1 cellular context compared by ENCODE assay signal in the genomic region with DNA sequence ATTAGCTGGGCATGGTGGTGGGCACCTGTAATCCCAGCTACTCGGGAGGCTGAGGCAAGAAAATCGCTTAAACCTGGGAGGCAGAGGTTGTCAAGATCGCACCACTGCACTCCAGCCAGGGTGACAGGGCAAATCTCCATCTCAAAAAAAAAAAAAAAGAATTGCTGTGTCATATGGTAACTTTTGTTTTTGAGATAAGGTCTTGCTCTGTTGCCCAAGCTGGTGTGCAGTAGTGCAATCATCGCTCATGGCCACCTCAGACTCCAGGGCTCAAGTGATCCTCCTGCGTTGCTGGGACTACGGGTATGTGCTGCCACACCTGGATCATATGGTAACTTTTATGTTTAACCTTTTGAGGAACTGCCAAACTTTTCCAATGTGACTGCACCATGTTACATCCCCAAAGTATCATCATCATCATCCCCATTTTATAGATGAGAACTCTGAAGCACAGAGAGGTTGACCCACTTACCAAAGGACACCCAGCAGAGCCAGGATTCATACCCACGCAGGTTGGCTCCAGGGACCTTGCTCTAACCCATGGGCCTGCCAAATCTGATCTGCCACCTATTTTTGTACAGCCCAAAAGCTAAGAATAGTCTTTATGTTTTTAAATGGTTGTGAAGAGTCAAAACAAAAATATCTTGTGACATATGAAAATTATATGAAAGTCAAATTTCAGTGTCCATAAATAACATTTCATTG.
TF ChIP-seq lines count a peak whose summit lies in the region.

No MANE protein-coding gene starts in this region.

TF ChIP-seq in K562, 482 proteins besides CTCF, POLR2A, EP300 and RAD21 (continued from another document and continues in another):
- TF ChIP-seq NR4A1 (CRISPR knock-in tag; IDR thresholded peaks at IDR 0.05) (no peak), NR4A1 (tag; IDR thresholded peaks at IDR 0.05) (peak; percentile 81), ZNF586 (CRISPR knock-in tag; conservative IDR thresholded peaks at IDR 0.05) (no peak), GTF2A2 (tag; IDR thresholded peaks at IDR 0.05) (no peak), HLTF (IDR thresholded peaks at IDR 0.05) (no peak), NRF1 (conservative IDR thresholded peaks at IDR 0.05 in 1 of 2, IDR thresholded peaks at IDR 0.05 in 1 of 2) (peak; percentile 72), ZNF263 (CRISPR knock-in tag; IDR thresholded peaks at IDR 0.05; ENCODE audit: borderline replicate concordance) (no peak), TSC22D4 (tag; IDR thresholded peaks at IDR 0.05) (no peak), ILF3 (IDR thresholded peaks at IDR 0.05; ENCODE audit: borderline replicate concordance) (no peak), NFXL1 (CRISPR knock-in tag; IDR thresholded peaks at IDR 0.05) (no peak), LARP7 (IDR thresholded peaks at IDR 0.05) (no peak), FOXJ3 (CRISPR knock-in tag; IDR thresholded peaks at IDR 0.05) (no peak), SMARCA4 (IDR thresholded peaks at IDR 0.05) (peak; percentile 94), PHTF2 (CRISPR knock-in tag; IDR thresholded peaks at IDR 0.05) (no peak), ZNF24 (IDR thresholded peaks at IDR 0.05) (peak; percentile 57; the same call in 1 of the 2 replicates), ZNF253 (CRISPR knock-in tag; conservative IDR thresholded peaks at IDR 0.05) (no peak), MTA3 (IDR thresholded peaks at IDR 0.05; ENCODE audit: borderline replicate concordance) (no peak), DPF2 (IDR thresholded peaks at IDR 0.05) (peak; percentile 96), MECOM (CRISPR knock-in tag; IDR thresholded peaks at IDR 0.05) (peak; percentile 36; the same call in 1 of the 2 replicates), SAFB (IDR thresholded peaks at IDR 0.05; ENCODE audit: borderline replicate concordance, low read depth, low read length) (no peak), PYGO2 (tag; IDR thresholded peaks at IDR 0.05) (peak; percentile 16; the same call in 1 of the 2 replicates), NFE2L1 (tag; IDR thresholded peaks at IDR 0.05; ENCODE audit: borderline replicate concordance, low read depth) (peak; percentile 85), BDP1 (IDR thresholded peaks at IDR 0.05; ENCODE audit: insufficient read depth, insufficient read length) (no peak), TAF7 (tag; IDR thresholded peaks at IDR 0.05) (no peak), ELF4 (CRISPR knock-in tag; IDR thresholded peaks at IDR 0.05) (no peak), ZNF764 (CRISPR knock-in tag; IDR thresholded peaks at IDR 0.05; ENCODE audit: low read depth) (no peak), MTA2 (IDR thresholded peaks at IDR 0.05; ENCODE audit: low read depth) (peak; percentile 43; the same call in 1 of the 2 replicates), CEBPB (tag; IDR thresholded peaks at IDR 0.05) (peak; percentile 97), CREB1 (IDR thresholded peaks at IDR 0.05) (no peak), CREB1 (CRISPR knock-in tag; IDR thresholded peaks at IDR 0.05) (0 out of 2 replicates have a peak, but pooled peaks have one; percentile 33), MCM2 (IDR thresholded peaks at IDR 0.05; ENCODE audit: low read depth) (no peak), ATF7 (IDR thresholded peaks at IDR 0.05) (peak; percentile 82), L3MBTL2 (IDR thresholded peaks at IDR 0.05) (peak; percentile 58; the same call in 1 of the 2 replicates), FIP1L1 (IDR thresholded peaks at IDR 0.05; ENCODE audit: low read depth, low read length, poor library complexity, severe bottlenecking) (no peak), TAL1 (IDR thresholded peaks at IDR 0.05) (peak; percentile 69), ZNF212 (CRISPR knock-in tag; IDR thresholded peaks at IDR 0.05) (no peak), NFYB (IDR thresholded peaks at IDR 0.05; ENCODE audit: extremely low read depth, insufficient read length) (no peak), E2F3 (CRISPR knock-in tag; IDR thresholded peaks at IDR 0.05) (no peak), C11orf30 (IDR thresholded peaks at IDR 0.05; ENCODE audit: low read depth) (peak; percentile 99), HNRNPH1 (optimal IDR thresholded peaks at IDR 0.05; ENCODE audit: low read depth, low read length) (no peak), ESRRB (CRISPR knock-in tag; IDR thresholded peaks at IDR 0.05; ENCODE audit: borderline replicate concordance) (no peak), MTA1 (IDR thresholded peaks at IDR 0.05; ENCODE audit: borderline replicate concordance) (peak; percentile 77), ZSCAN32 (CRISPR knock-in tag; IDR thresholded peaks at IDR 0.05) (no peak), MEIS2 (IDR thresholded peaks at IDR 0.05; ENCODE audit: partially characterized antibody) (peak; percentile 58), ZBTB17 (CRISPR knock-in tag; IDR thresholded peaks at IDR 0.05) (no peak), ZNF347 (CRISPR knock-in tag; IDR thresholded peaks at IDR 0.05; ENCODE audit: low read depth) (no peak), CREBBP (IDR thresholded peaks at IDR 0.05; ENCODE audit: low read depth, low read length) (no peak)
- TF ChIP-seq, protein P1, sequence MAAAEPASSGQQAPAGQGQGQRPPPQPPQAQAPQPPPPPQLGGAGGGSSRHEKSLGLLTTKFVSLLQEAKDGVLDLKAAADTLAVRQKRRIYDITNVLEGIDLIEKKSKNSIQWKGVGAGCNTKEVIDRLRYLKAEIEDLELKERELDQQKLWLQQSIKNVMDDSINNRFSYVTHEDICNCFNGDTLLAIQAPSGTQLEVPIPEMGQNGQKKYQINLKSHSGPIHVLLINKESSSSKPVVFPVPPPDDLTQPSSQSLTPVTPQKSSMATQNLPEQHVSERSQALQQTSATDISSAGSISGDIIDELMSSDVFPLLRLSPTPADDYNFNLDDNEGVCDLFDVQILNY (CRISPR knock-in tag; IDR thresholded peaks at IDR 0.05) = no peak
- TF ChIP-seq, protein P2, sequence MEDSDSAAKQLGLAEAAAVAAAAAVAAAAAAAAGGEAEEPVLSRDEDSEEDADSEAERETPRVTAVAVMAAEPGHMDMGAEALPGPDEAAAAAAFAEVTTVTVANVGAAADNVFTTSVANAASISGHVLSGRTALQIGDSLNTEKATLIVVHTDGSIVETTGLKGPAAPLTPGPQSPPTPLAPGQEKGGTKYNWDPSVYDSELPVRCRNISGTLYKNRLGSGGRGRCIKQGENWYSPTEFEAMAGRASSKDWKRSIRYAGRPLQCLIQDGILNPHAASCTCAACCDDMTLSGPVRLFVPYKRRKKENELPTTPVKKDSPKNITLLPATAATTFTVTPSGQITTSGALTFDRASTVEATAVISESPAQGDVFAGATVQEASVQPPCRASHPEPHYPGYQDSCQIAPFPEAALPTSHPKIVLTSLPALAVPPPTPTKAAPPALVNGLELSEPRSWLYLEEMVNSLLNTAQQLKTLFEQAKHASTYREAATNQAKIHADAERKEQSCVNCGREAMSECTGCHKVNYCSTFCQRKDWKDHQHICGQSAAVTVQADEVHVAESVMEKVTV (CRISPR knock-in tag; IDR thresholded peaks at IDR 0.05) = no peak
- TF ChIP-seq, protein P3, sequence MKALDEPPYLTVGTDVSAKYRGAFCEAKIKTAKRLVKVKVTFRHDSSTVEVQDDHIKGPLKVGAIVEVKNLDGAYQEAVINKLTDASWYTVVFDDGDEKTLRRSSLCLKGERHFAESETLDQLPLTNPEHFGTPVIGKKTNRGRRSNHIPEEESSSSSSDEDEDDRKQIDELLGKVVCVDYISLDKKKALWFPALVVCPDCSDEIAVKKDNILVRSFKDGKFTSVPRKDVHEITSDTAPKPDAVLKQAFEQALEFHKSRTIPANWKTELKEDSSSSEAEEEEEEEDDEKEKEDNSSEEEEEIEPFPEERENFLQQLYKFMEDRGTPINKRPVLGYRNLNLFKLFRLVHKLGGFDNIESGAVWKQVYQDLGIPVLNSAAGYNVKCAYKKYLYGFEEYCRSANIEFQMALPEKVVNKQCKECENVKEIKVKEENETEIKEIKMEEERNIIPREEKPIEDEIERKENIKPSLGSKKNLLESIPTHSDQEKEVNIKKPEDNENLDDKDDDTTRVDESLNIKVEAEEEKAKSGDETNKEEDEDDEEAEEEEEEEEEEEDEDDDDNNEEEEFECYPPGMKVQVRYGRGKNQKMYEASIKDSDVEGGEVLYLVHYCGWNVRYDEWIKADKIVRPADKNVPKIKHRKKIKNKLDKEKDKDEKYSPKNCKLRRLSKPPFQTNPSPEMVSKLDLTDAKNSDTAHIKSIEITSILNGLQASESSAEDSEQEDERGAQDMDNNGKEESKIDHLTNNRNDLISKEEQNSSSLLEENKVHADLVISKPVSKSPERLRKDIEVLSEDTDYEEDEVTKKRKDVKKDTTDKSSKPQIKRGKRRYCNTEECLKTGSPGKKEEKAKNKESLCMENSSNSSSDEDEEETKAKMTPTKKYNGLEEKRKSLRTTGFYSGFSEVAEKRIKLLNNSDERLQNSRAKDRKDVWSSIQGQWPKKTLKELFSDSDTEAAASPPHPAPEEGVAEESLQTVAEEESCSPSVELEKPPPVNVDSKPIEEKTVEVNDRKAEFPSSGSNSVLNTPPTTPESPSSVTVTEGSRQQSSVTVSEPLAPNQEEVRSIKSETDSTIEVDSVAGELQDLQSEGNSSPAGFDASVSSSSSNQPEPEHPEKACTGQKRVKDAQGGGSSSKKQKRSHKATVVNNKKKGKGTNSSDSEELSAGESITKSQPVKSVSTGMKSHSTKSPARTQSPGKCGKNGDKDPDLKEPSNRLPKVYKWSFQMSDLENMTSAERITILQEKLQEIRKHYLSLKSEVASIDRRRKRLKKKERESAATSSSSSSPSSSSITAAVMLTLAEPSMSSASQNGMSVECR (CRISPR knock-in tag; IDR thresholded peaks at IDR 0.05) = no peak
- TF ChIP-seq, protein P4, sequence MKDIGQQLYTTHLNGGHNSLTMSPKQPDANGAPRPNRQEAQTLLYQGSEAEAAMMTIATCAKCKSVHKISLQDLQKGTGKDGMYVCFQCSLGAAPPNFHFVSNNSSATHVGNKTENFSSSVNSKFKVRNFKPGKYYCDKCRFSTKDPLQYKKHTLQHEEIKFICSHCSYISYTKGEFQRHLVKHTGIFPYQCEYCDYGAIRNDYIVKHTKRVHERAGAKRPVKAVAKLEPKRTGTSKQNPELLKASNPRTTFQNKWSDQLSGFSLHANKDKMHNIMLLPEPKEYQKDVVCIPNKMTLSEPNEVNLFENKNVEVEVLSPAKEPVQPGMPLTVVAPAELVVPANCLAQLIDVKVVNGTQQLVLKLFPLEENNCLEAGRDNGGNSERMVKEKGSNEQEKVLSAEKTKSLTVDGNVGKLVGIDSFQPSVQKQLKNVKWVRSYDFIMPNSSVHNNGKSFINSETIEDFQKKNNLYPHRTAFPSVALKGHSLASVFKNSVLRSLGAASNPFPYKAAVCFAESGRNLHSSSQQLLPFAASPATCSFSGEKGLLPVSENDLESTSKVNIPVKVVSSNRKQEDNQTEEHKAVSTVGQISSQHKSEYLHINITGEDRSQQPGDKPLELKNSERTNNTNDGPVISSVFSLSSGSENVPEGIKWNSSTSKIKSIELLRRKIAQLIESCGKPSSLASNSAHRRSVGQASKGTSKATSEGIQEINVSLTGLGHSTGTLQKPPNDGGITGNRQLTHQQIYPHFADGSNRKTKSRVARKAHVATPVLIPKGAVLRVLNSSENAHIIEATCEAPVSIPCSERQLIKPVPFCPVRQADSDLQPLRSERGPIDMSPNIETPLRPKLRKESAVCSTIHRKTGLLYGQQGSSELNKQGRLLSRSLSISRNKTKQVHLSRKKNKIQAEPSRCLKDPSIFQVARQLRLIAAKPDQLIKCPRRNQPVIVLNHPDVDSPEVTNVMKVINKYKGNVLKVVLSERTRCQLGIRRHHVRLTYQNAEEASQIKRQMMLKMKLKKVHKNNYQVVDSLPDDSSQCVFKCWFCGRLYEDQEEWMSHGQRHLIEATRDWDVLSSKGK (CRISPR knock-in tag; IDR thresholded peaks at IDR 0.05) = no peak
- TF ChIP-seq, protein P5, sequence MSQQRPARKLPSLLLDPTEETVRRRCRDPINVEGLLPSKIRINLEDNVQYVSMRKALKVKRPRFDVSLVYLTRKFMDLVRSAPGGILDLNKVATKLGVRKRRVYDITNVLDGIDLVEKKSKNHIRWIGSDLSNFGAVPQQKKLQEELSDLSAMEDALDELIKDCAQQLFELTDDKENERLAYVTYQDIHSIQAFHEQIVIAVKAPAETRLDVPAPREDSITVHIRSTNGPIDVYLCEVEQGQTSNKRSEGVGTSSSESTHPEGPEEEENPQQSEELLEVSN (IDR thresholded peaks at IDR 0.05; ENCODE audit: borderline replicate concordance in 1 of 2, extremely low read depth in 1 of 2, insufficient read depth in 1 of 2, insufficient read length in 1 of 2, low read depth in 1 of 2, low read length in 1 of 2, poor library complexity in 1 of 2, severe bottlenecking in 1 of 2) = no peak
- TF ChIP-seq, protein P6, sequence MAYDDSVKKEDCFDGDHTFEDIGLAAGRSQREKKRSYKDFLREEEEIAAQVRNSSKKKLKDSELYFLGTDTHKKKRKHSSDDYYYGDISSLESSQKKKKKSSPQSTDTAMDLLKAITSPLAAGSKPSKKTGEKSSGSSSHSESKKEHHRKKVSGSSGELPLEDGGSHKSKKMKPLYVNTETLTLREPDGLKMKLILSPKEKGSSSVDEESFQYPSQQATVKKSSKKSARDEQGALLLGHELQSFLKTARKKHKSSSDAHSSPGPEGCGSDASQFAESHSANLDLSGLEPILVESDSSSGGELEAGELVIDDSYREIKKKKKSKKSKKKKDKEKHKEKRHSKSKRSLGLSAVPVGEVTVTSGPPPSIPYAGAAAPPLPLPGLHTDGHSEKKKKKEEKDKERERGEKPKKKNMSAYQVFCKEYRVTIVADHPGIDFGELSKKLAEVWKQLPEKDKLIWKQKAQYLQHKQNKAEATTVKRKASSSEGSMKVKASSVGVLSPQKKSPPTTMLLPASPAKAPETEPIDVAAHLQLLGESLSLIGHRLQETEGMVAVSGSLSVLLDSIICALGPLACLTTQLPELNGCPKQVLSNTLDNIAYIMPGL (CRISPR knock-in tag; IDR thresholded peaks at IDR 0.05) = no peak
- TF ChIP-seq, protein P7, sequence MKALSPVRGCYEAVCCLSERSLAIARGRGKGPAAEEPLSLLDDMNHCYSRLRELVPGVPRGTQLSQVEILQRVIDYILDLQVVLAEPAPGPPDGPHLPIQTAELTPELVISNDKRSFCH (CRISPR knock-in tag; IDR thresholded peaks at IDR 0.05) = no peak
- TF ChIP-seq, protein P7 (tag; IDR thresholded peaks at IDR 0.05) = 0 out of 2 replicates have a peak, but pooled peaks have one; percentile 31
- TF ChIP-seq, protein P8, sequence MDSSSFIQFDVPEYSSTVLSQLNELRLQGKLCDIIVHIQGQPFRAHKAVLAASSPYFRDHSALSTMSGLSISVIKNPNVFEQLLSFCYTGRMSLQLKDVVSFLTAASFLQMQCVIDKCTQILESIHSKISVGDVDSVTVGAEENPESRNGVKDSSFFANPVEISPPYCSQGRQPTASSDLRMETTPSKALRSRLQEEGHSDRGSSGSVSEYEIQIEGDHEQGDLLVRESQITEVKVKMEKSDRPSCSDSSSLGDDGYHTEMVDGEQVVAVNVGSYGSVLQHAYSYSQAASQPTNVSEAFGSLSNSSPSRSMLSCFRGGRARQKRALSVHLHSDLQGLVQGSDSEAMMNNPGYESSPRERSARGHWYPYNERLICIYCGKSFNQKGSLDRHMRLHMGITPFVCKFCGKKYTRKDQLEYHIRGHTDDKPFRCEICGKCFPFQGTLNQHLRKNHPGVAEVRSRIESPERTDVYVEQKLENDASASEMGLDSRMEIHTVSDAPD (CRISPR knock-in tag; IDR thresholded peaks at IDR 0.05) = no peak
- TF ChIP-seq, protein P9, sequence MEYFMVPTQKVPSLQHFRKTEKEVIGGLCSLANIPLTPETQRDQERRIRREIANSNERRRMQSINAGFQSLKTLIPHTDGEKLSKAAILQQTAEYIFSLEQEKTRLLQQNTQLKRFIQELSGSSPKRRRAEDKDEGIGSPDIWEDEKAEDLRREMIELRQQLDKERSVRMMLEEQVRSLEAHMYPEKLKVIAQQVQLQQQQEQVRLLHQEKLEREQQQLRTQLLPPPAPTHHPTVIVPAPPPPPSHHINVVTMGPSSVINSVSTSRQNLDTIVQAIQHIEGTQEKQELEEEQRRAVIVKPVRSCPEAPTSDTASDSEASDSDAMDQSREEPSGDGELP (CRISPR knock-in tag; IDR thresholded peaks at IDR 0.05; ENCODE audit: borderline replicate concordance) = peak; percentile 78
